ENCODE assay signal across 24 cellular contexts in genomic region chr9:129687391-129687790, GRCh38. TPM values are rescaled to one million over a fixed set of nuclear protein-coding genes. Genes with fewer than 3 reads are reported as not detected.
DNase-seq lines count a peak whose midpoint lies in the region; ATAC-seq, FAIRE-seq and TF ChIP-seq lines count a peak whose summit lies in the region.
"Had no signal": no experiment of that assay in that cellular context is flagged by ENCODE, and none has a peak within 500 bp of the region (broad histone marks: within the 10 kb centered on the region; RNA-seq: fewer than 3 reads in every experiment).

No MANE protein-coding gene starts in this region.

- H3K27ac Mint-ChIP-seq in T-helper 2 cell treated with Interferon-gamma antibody and Interleukin-4, amounts not matched to agents 5 μg/mL and 100 μg/mL, for 36 hours, result no peak overlapping the region
- H3K27ac Mint-ChIP-seq: CD4-positive, alpha-beta T cell had no signal

- H3K18ac ChIP-seq in H1 (ENCODE audit: extremely low read depth, low read length), result no peak overlapping the region

- no peak overlapping the region for H3K23ac ChIP-seq in H1 (ENCODE audit: insufficient read length)

- peak overlapping the region; percentile 72 for H3K4me2 ChIP-seq in A549
- peak overlapping the region; percentile 47 for H3K4me2 ChIP-seq in PC-3 (ENCODE audit: low read length)
- no peak overlapping the region for H3K4me2 ChIP-seq in H1 (ENCODE audit: insufficient read depth in 1 of 2, low read depth in 2 of 2, low read length in 2 of 2)

- 0 out of 2 replicates have a peak overlapping the region, but pooled peaks have one; percentile 40 for H2AK5ac ChIP-seq in H1 (ENCODE audit: low read depth, low read length)

- no peaks in the 10 kb centered on the region for H3K9me2 ChIP-seq in PC-3 (replicated peaks; ENCODE audit: low read length)

- no peaks in the 10 kb centered on the region for H3F3A ChIP-seq in PC-3 (ENCODE audit: low read length, unreplicated experiment)

- POLR2A ChIA-PET in A549 (lab: Yijun Ruan, JAX), result no interaction called here
- POLR2A ChIA-PET in PC-3 (lab: Charles Lee; ENCODE audit: unreplicated experiment), result no interaction called here
- POLR2A ChIA-PET in H1 (lab: Charles Lee; ENCODE audit: partially characterized antibody), result interaction anchor here (1.7 kb wide), 1 partner anchor 12 kb away, joined by 3 read pairs; no protein-coding TSS in a partner anchor

- no peaks in the 10 kb centered on the region for H3K36me3 Mint-ChIP-seq in T-helper 2 cell treated with Interferon-gamma antibody and Interleukin-4, amounts not matched to agents 5 μg/mL and 100 μg/mL, for 36 hours (ENCODE audit: low read depth)

- no peak overlapping the region for H3K9ac ChIP-seq in PC-3 (ENCODE audit: low read length)
- H3K9ac ChIP-seq in H1 (replicated peaks in 1 of 4; ENCODE audit: extremely low read depth in 1 of 4, low read depth in 3 of 4, low read length in 3 of 4), result no peak overlapping the region; a peak in 1 of 7 replicates

- peak overlapping the region; percentile 88; the same call in 1 of the 2 replicates for H2BK15ac ChIP-seq in H1 (ENCODE audit: low read length)

- H2BK20ac ChIP-seq in H1 (ENCODE audit: low read length), result no peak overlapping the region

- 0 out of 2 replicates have a peak overlapping the region, but pooled peaks have one; percentile 60 for H2BK12ac ChIP-seq in H1 (ENCODE audit: low read depth, low read length)

- TF ChIP-seq POLR2A in A549 (IDR thresholded peaks at IDR 0.05; ENCODE audit: low read length) (no peak), H1 (IDR thresholded peaks at IDR 0.05; ENCODE audit: control extremely low read depth in 1 of 2, low read depth in 2 of 2, low read length in 2 of 2) (no peak)

- ATAC-seq in A549, result peak; percentile 67 to 69
- ATAC-seq in PC-3, result peak; percentile 88
- peak; percentile 76 for ATAC-seq in mucosa of descending colon
- ATAC-seq in GM18519 (IDR thresholded peaks at IDR 0.05; ENCODE audit: low FRiP score, unreplicated experiment), result no peak
- ATAC-seq: HepG2 had no signal

- H3K4ac ChIP-seq in H1 (replicated peaks; ENCODE audit: insufficient read length, low read depth, low read length), result no peak overlapping the region

- no peak overlapping the region for H3K56ac ChIP-seq in H1 (replicated peaks; ENCODE audit: insufficient read length, low read depth, low read length)

- no peaks in the 10 kb centered on the region for H3K9me3 Mint-ChIP-seq in T-helper 2 cell treated with Interferon-gamma antibody and Interleukin-4, amounts not matched to agents 5 μg/mL and 100 μg/mL, for 36 hours
- H3K9me3 Mint-ChIP-seq: CD4-positive, alpha-beta T cell had no signal

- H3K23me2 ChIP-seq in H1 (ENCODE audit: low read depth, low read length), result no peaks in the 10 kb centered on the region

- H3K14ac ChIP-seq in H1 (ENCODE audit: insufficient read length), result no peak overlapping the region

- no peak overlapping the region for H2BK5ac ChIP-seq in H1 (ENCODE audit: low read depth, low read length)

- no peak overlapping the region for H4K8ac ChIP-seq in H1 (ENCODE audit: extremely low read depth, insufficient read depth, low read length)

- TF ChIP-seq EP300 in A549 (IDR thresholded peaks at IDR 0.05) (no peak), H1 (IDR thresholded peaks at IDR 0.05; ENCODE audit: borderline replicate concordance in 1 of 2, low read depth in 2 of 2, low read length in 2 of 2) (no peak)

- H3K4me3 Mint-ChIP-seq in T-helper 2 cell treated with Interferon-gamma antibody and Interleukin-4, amounts not matched to agents 5 μg/mL and 100 μg/mL, for 36 hours, result no peak overlapping the region
- H3K4me3 Mint-ChIP-seq: CD4-positive, alpha-beta T cell had no signal

- peaks cover 38% of the 10 kb centered on the region for H3K4me1 ChIP-seq in A549
- H3K4me1 ChIP-seq in PC-3 (ENCODE audit: insufficient read depth, low read length), result peaks cover 27% of the 10 kb centered on the region
- H3K4me1 ChIP-seq in H1 (replicated peaks in 1 of 4; ENCODE audit: control insufficient read depth in 3 of 4, insufficient read depth in 4 of 4, low read length in 3 of 4), result no peaks in the 10 kb centered on the region; a peak in 1 of 7 replicates
- no peaks in the 10 kb centered on the region for H3K4me1 ChIP-seq in mucosa of descending colon (ENCODE audit: low read depth)

- WGBS in A549 (ENCODE audit: missing lambda C conversion rate), result 20% methylated on average over 10 of the region's 10 CpGs
- WGBS in H1 (ENCODE audit: extremely low coverage in 1 of 2, insufficient coverage in 1 of 2, insufficient read length in 1 of 2, insufficient replicate concordance in 2 of 2, low coverage in 1 of 2, low lambda C conversion rate in 2 of 2, missing lambda C conversion rate in 1 of 2), 2 experiments, result 78% methylated on average over 10 of the region's 10 CpGs; no CpG with 5 or more reads in 1 of the 2 experiments

- intact Hi-C loops in PC-3 (cut with micrococcal nuclease), result loop anchor here (1.0 kb wide), 1 partner anchor 45 kb away; the partner anchor contains the start of gene ASB6
- intact Hi-C loops in mucosa of descending colon (cut with DNase I, micrococcal nuclease), result no loop called here

- BruUV-seq in PC-3 (replicated peaks; lab: Mats Ljungman, UMichigan), result no TSS peak

- H3K36me3 ChIP-seq in PC-3 (ENCODE audit: low read depth, low read length) (no peaks in the 10 kb centered on the region), H1 (ENCODE audit: control insufficient read depth in 2 of 4, insufficient read depth in 4 of 4, low read length in 3 of 4) (no peaks in the 10 kb centered on the region), mucosa of descending colon (ENCODE audit: low read depth) (no peaks in the 10 kb centered on the region)
- H3K36me3 ChIP-seq: SJSA1 had no signal

- H3K27me3 Mint-ChIP-seq in T-helper 2 cell treated with Interferon-gamma antibody and Interleukin-4, amounts not matched to agents 5 μg/mL and 100 μg/mL, for 36 hours (ENCODE audit: low read depth), result peaks cover 1% of the 10 kb centered on the region
- H3K27me3 Mint-ChIP-seq: CD4-positive, alpha-beta T cell had no signal

- FAIRE-seq in A549 (lab: Jason Lieb, UNC) (no peak), H1 (lab: Jason Lieb, UNC) (no peak)
- FAIRE-seq: GM12891, GM18507, HepG2 had no signal

- DNase-seq in A549 (ENCODE audit: low read depth in 1 of 2, low spot score in 1 of 2) (peak; percentile 61 to 67), PC-3 (peak; percentile 78), H1 (ENCODE audit: low read depth in 1 of 2, low spot score in 2 of 2) (no peak), mucosa of descending colon (no peak), amniotic stem cell (lab: John Stamatoyannopoulos, UW) (no peak)
- no peak for DNase-seq in stimulated activated naive CD4-positive, alpha-beta T cell treated with Interleukin-2 at 50 U/mL for 16 hours (lab: John Stamatoyannopoulos, UW)
- DNase-seq in T-helper 2 cell treated with Interferon-gamma antibody and Interleukin-4, amounts not matched to agents 5 μg/mL and 100 μg/mL, for 36 hours (ENCODE audit: low spot score), result no peak
- DNase-seq: 8988T; Caco-2; CD4-positive, alpha-beta T cell; DMS153; EL; GOT3; KBM-7; NCI-H1105 treated with DMSO at 0.1 percent for 48 hours; NCI-H1694; NCI-H2107; NCI-H510A treated with DMSO at 0.1 percent for 48 hours; NCI-H82 had no signal

- H2BK120ac ChIP-seq in H1 (replicated peaks; ENCODE audit: low read depth, low read length), result no peak overlapping the region

- CTCF ChIA-PET in A549 (lab: Yijun Ruan, JAX) (interaction anchor here (0.7 to 2.1 kb wide), 3 partner anchors 10 to 122 kb away, joined by 3 to 10 read pairs (median 3); no protein-coding TSS in a partner anchor), PC-3 (lab: Charles Lee) (no interaction called here), H1 (lab: Charles Lee; ENCODE audit: partially characterized antibody) (interaction anchor here (1.1 kb wide), 2 partner anchors 11 to 31 kb away, joined by 3 read pairs; no protein-coding TSS in a partner anchor)

- TF ChIP-seq CTCF in A549 (IDR thresholded peaks at IDR 0.05) (no peak), PC-3 (conservative IDR thresholded peaks at IDR 0.05; ENCODE audit: low read depth, low read length) (no peak), H1 (IDR thresholded peaks at IDR 0.05; ENCODE audit: control extremely low read depth in 1 of 3, insufficient read depth in 1 of 3, low read depth in 1 of 3, low read length in 3 of 3) (no peak), mucosa of descending colon (IDR thresholded peaks at IDR 0.05) (no peak)

- H4K91ac ChIP-seq in H1 (replicated peaks; ENCODE audit: insufficient read length, low read length), result no peak overlapping the region

- H3K27me3 ChIP-seq in PC-3 (ENCODE audit: low read length) (no peaks in the 10 kb centered on the region), H1 (replicated peaks in 1 of 4; ENCODE audit: control insufficient read depth in 3 of 4, extremely low read depth in 1 of 4, insufficient read depth in 3 of 4, low read length in 3 of 4) (no peaks in the 10 kb centered on the region)
- H3K27me3 ChIP-seq: SJSA1 had no signal

- H4K20me1 ChIP-seq in PC-3 (ENCODE audit: low read length) (no peaks in the 10 kb centered on the region), H1 (replicated peaks in 1 of 2; ENCODE audit: control insufficient read depth in 1 of 2, insufficient read depth in 2 of 2, low read length in 2 of 2) (no peaks in the 10 kb centered on the region)

- no peak overlapping the region for H3K4me3 ChIP-seq in A549
- H3K4me3 ChIP-seq in PC-3 (ENCODE audit: low read length), result no peak overlapping the region
- no peak overlapping the region for H3K4me3 ChIP-seq in H1 (ENCODE audit: extremely low read depth in 1 of 4, insufficient read depth in 2 of 4, low read depth in 3 of 4, low read length in 4 of 4)
- no peak overlapping the region for H3K4me3 ChIP-seq in mucosa of descending colon
- H3K4me3 ChIP-seq: SJSA1 had no signal

- H3K79me2 ChIP-seq in PC-3 (ENCODE audit: low read length) (no peaks in the 10 kb centered on the region), H1 (ENCODE audit: control insufficient read depth in 1 of 2, insufficient read depth in 2 of 2, low read length in 2 of 2) (no peaks in the 10 kb centered on the region)

- no peaks in the 10 kb centered on the region for H3K79me1 ChIP-seq in H1 (ENCODE audit: low read depth, low read length)

- H3K27ac ChIP-seq in A549 (peak overlapping the region; percentile 74 to 85), PC-3 (ENCODE audit: low read length) (no peak overlapping the region), H1 (ENCODE audit: low read depth, low read length) (no peak overlapping the region)
- H3K27ac ChIP-seq: SJSA1 had no signal

- no peak overlapping the region for H4K5ac ChIP-seq in H1 (ENCODE audit: insufficient read length, low read depth, low read length)

- no peaks in the 10 kb centered on the region for H3K4me1 Mint-ChIP-seq in T-helper 2 cell treated with Interferon-gamma antibody and Interleukin-4, amounts not matched to agents 5 μg/mL and 100 μg/mL, for 36 hours (ENCODE audit: low read depth)

- TF ChIP-seq RAD21 in A549 (conservative IDR thresholded peaks at IDR 0.05 in 1 of 2, IDR thresholded peaks at IDR 0.05 in 1 of 2), result no peak
- TF ChIP-seq RAD21 in H1 (IDR thresholded peaks at IDR 0.05 in 1 of 2, conservative IDR thresholded peaks at IDR 0.05 in 1 of 2; ENCODE audit: low read depth in 2 of 2, low read length in 2 of 2), result no peak

- no peak overlapping the region for H2AFZ ChIP-seq in PC-3 (ENCODE audit: low read length)
- H2AFZ ChIP-seq in H1 (ENCODE audit: low read length), result no peak overlapping the region

- H3K9me3 ChIP-seq in A549, result no peaks in the 10 kb centered on the region
- H3K9me3 ChIP-seq in PC-3 (ENCODE audit: low read length), result no peaks in the 10 kb centered on the region
- no peaks in the 10 kb centered on the region for H3K9me3 ChIP-seq in H1 (ENCODE audit: insufficient read depth in 2 of 2, low read depth in 1 of 2, low read length in 1 of 2)
- no peaks in the 10 kb centered on the region for H3K9me3 ChIP-seq in mucosa of descending colon
- H3K9me3 ChIP-seq: Caco-2, SJSA1 had no signal

RNA-seq across cellular contexts. Expression of gene PRRX2, which starts 21.9 kb away (rescaled TPM):
- 0.90 and 0.95 TPM in 2 replicates for polyA plus RNA-seq in A549 (2011; rRNA removed)
- polyA plus RNA-seq in A549 (2012; cell fraction: cytosol; rRNA removed), result 4.3 and 6.6 TPM in 2 replicates
- 3.9 and 5.1 TPM in 2 replicates for polyA plus RNA-seq in A549 (2012; cell fraction: nucleus; rRNA removed)
- polyA plus RNA-seq in A549 (2017; fragmentation: RNase III; extraction: RNeasy Plus Mini Kit Qiagen cat#74134 plus additional on column Dnase treatment), result 2.2 to 2.7 TPM (median 2.3 TPM) in 3 replicates
- polyA minus RNA-seq in A549 (2011; rRNA and poly(A)+ RNA removed), result 0.79 and 1.0 TPM in 2 replicates
- 0.47 and 1.3 TPM in 2 replicates for total RNA-seq in PC-3 (2014; rRNA removed)
- total RNA-seq in H1 (2021; fragmentation: NEBNext Ultra II Directional; extraction: Animal tissue kit (Norgen Biotek cat#: 25700)), result 5.8 and 7.1 TPM in 2 replicates
- 9.2 and 10.9 TPM in 2 replicates for polyA plus RNA-seq in H1 (2011; rRNA removed)
- 6.7 TPM for polyA plus RNA-seq in H1 (2011; cell fraction: cytosol; rRNA removed)
- polyA plus RNA-seq in H1 (2011; cell fraction: nucleus; rRNA removed), result 5.3 TPM
- 1.6 to 5.6 TPM (median 4.0 TPM) in 4 replicates for polyA plus RNA-seq in H1 (2012, experiment 1 of 2)
- 5.6 TPM for polyA plus RNA-seq in H1 (2012, experiment 2 of 2)
- 7.2 TPM for polyA plus RNA-seq in H1 (2013, experiment 1 of 2)
- polyA plus RNA-seq in H1 (2013, experiment 2 of 2), result 7.7 TPM
- 0.46 and 0.57 TPM in 2 replicates for polyA minus RNA-seq in H1 (2011; rRNA and poly(A)+ RNA removed)
- polyA minus RNA-seq in H1 (2011; cell fraction: cytosol; rRNA and poly(A)+ RNA removed), result 2.1 TPM
- polyA minus RNA-seq in H1 (2011; cell fraction: nucleus; rRNA and poly(A)+ RNA removed), result 1.3 TPM
- total RNA-seq in mucosa of descending colon, result 1 to 10 TPM in 1 of 3 donors, under 1 TPM in 2; 0.38 to 1.6 (median 0.89) TPM
- total RNA-seq: Caco-2; CD4-positive, alpha-beta T cell; HepG2 had no signal

RNA-seq across cellular contexts. Expression of gene ASB6, which starts 45.4 kb away (rescaled TPM):
- polyA plus RNA-seq in A549 (2011; rRNA removed) (9.2 and 9.4 TPM in 2 replicates), A549 (2017; fragmentation: RNase III; extraction: RNeasy Plus Mini Kit Qiagen cat#74134 plus additional on column Dnase treatment) (16.3 to 17.3 TPM (median 16.3 TPM) in 3 replicates), H1 (2011; rRNA removed) (14.0 and 19.7 TPM in 2 replicates)
- 19.0 and 23.7 TPM in 2 replicates for polyA plus RNA-seq in A549 (2012; cell fraction: cytosol; rRNA removed)
- polyA plus RNA-seq in A549 (2012; cell fraction: nucleus; rRNA removed), result 31.4 and 37.7 TPM in 2 replicates
- 7.4 and 8.4 TPM in 2 replicates for polyA minus RNA-seq in A549 (2011; rRNA and poly(A)+ RNA removed)
- total RNA-seq in PC-3 (2014; rRNA removed) (19.1 and 20.8 TPM in 2 replicates), mucosa of descending colon (10 to 100 TPM; 16.1 to 21.3 (median 17.5) TPM)
- 17.3 TPM in 2 replicates for total RNA-seq in H1 (2021; fragmentation: NEBNext Ultra II Directional; extraction: Animal tissue kit (Norgen Biotek cat#: 25700))
- 16.1 TPM for polyA plus RNA-seq in H1 (2011; cell fraction: cytosol; rRNA removed)
- polyA plus RNA-seq in H1 (2011; cell fraction: nucleus; rRNA removed), result 28.1 TPM
- polyA plus RNA-seq in H1 (2012, experiment 1 of 2), result 9.6 to 16.5 TPM (median 14.9 TPM) in 4 replicates
- polyA plus RNA-seq in H1 (2012, experiment 2 of 2), result 14.4 TPM
- 12.1 TPM for polyA plus RNA-seq in H1 (2013, experiment 1 of 2)
- polyA plus RNA-seq in H1 (2013, experiment 2 of 2), result 12.0 TPM
- 8.4 and 11.0 TPM in 2 replicates for polyA minus RNA-seq in H1 (2011; rRNA and poly(A)+ RNA removed)
- 7.3 TPM for polyA minus RNA-seq in H1 (2011; cell fraction: cytosol; rRNA and poly(A)+ RNA removed)
- 9.7 TPM for polyA minus RNA-seq in H1 (2011; cell fraction: nucleus; rRNA and poly(A)+ RNA removed)

Comparison
In these comparisons a context has a peak if more than half of its experiments do, and no peak if none do; other contexts are left out.
1. DNase-seq: peak in A549 (2 of 2) and PC-3 (single experiment); none in H1 (0 of 2), mucosa of descending colon (0 of 3), amniotic stem cell (single experiment), stimulated activated naive CD4-positive, alpha-beta T cell treated with Interleukin-2 at 50 U/mL for 16 hours (single experiment) and T-helper 2 cell treated with Interferon-gamma antibody and Interleukin-4, amounts not matched to agents 5 μg/mL and 100 μg/mL, for 36 hours (single experiment).
2. H3K27ac ChIP-seq: peak in A549 (2 of 2); none in PC-3 (single experiment) and H1 (single experiment).
3. H3K4me2 ChIP-seq: peak in A549 (single experiment) and PC-3 (single experiment); none in H1 (0 of 2).
4. Of the 18 proteins assayed by ChIP-seq in both H1 and A549: peak only in H1: none; only in A549: MAX; in both: none; in neither: 17.